In the genomic region with DNA sequence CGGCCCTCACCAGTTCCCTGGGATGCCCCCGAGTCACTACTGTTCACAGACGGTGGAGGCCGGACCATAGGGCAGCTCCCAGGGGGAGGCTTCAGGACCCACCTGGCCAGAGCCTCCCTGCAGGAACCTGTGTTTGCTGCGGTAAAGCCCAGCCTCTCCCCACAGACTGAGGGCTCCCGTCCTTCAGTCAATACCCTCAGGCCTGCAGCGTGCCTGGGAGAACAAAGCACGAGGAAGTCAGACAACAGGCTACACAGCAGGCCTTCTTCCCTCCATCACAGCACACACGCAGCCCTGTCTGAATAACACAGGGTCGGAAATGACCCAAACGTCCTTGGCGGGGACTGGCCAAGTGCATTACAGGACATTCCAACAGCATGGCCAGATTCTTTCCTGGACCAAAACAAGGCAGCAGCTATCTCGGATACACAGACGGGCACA, we compare ENCODE assay signal across 27 cellular contexts. TPM values are rescaled to one million over a fixed set of nuclear protein-coding genes. Genes with fewer than 3 reads are reported as not detected.
A peak's percentile ranks its signal among the peaks of the same experiment; 100 is the strongest.
DNase-seq lines count a peak whose midpoint lies in the region; ATAC-seq and TF ChIP-seq lines count a peak whose summit lies in the region.
"Had no signal": no experiment of that assay in that cellular context is flagged by ENCODE, and none has a peak within 500 bp of the region (broad histone marks: within the 10 kb centered on the region; RNA-seq: fewer than 3 reads in every experiment).

No MANE protein-coding gene starts in this region.

- no TSS peak for BruUV-seq in OCI-LY7 (replicated peaks; lab: Mats Ljungman, UMichigan)

- no peaks in the 10 kb centered on the region for H3K9me3 Mint-ChIP-seq in chondrocyte (ENCODE audit: low read depth)
- H3K9me3 Mint-ChIP-seq in neural progenitor cell = peaks cover 6% of the 10 kb centered on the region
- H3K9me3 Mint-ChIP-seq in T-cell = no peaks in the 10 kb centered on the region
- H3K9me3 Mint-ChIP-seq: activated CD4-positive, alpha-beta memory T cell treated with anti-CD3 and anti-CD28 coated beads, Interleukin-2, amount 10 ng/mL, durations not matched to agents 7 days and 5 days; activated naive CD4-positive, alpha-beta T cell treated with anti-CD3 and anti-CD28 coated beads, Interleukin-2, amount 50 U/mL, for 72 hours; activated T-helper 17 cell treated with anti-CD3 and anti-CD28 coated beads, Interleukin-2, amount 50 U/mL, for 72 hours; effector memory CD8-positive, alpha-beta T cell had no signal

- H3K27ac Mint-ChIP-seq in chondrocyte (ENCODE audit: unreplicated experiment) (peak overlapping the region; percentile 54), neural progenitor cell (no peak overlapping the region), T-cell (no peak overlapping the region)
- H3K27ac Mint-ChIP-seq: activated CD4-positive, alpha-beta memory T cell treated with anti-CD3 and anti-CD28 coated beads, Interleukin-2, amount 10 ng/mL, durations not matched to agents 7 days and 5 days; activated T-helper 17 cell treated with anti-CD3 and anti-CD28 coated beads, Interleukin-2, amount 50 U/mL, for 72 hours; effector memory CD8-positive, alpha-beta T cell had no signal

- intact Hi-C loops in right cardiac atrium (cut with DNase I) = no loop called here
- intact Hi-C loops in gastrocnemius medialis (cut with DNase I; ENCODE audit: low total_unique reads) = no loop called here
- intact Hi-C loops in OCI-LY7 (cut with micrococcal nuclease; ENCODE audit: unreplicated experiment) = no loop called here

- POLR2A ChIA-PET in T-cell (lab: Charles Lee) (no interaction called here), OCI-LY7 (lab: Charles Lee) (no interaction called here)

- H2AFZ ChIP-seq in neural progenitor cell (replicated peaks) (no peak overlapping the region), OCI-LY7 (ENCODE audit: low read length) (no peak overlapping the region)

- H3F3A ChIP-seq in neural progenitor cell (ENCODE audit: low read depth) = no peaks in the 10 kb centered on the region

- H3K27me3 Mint-ChIP-seq in chondrocyte (ENCODE audit: low read depth) (peaks cover 18% of the 10 kb centered on the region), neural progenitor cell (ENCODE audit: insufficient read depth, low read depth) (peaks cover 2% of the 10 kb centered on the region), T-cell (peaks cover 18 to 39% of the 10 kb centered on the region in 2 donors)

- H3K36me3 ChIP-seq in HUES6 (ENCODE audit: control insufficient read depth, insufficient read depth, low read length) = no peaks in the 10 kb centered on the region
- no peaks in the 10 kb centered on the region for H3K36me3 ChIP-seq in neural progenitor cell
- no peaks in the 10 kb centered on the region for H3K36me3 ChIP-seq in gastrocnemius medialis
- H3K36me3 ChIP-seq in OCI-LY7 (ENCODE audit: insufficient read depth, low read length) = no peaks in the 10 kb centered on the region
- H3K36me3 ChIP-seq: esophagus muscularis mucosa, SJSA1 had no signal

- H3K27me3 ChIP-seq in HUES6 (ENCODE audit: control insufficient read depth, insufficient read depth, low read length) = no peaks in the 10 kb centered on the region
- H3K27me3 ChIP-seq in right cardiac atrium (ENCODE audit: control insufficient read depth, insufficient read depth) = no peaks in the 10 kb centered on the region
- peaks cover 73% of the 10 kb centered on the region for H3K27me3 ChIP-seq in neural progenitor cell
- H3K27me3 ChIP-seq in gastrocnemius medialis = no peaks in the 10 kb centered on the region
- H3K27me3 ChIP-seq: SJSA1 had no signal

- in situ Hi-C loops in gastrocnemius medialis (cut with MboI; ENCODE audit: low sequenced_read_pairs in 4 of 4) = loop anchor here in 1 of 4 donors (10.0 kb wide), 1 partner anchor 271 kb away; no protein-coding TSS in a partner anchor

- H3K4me1 Mint-ChIP-seq in chondrocyte (ENCODE audit: low read depth) (no peaks in the 10 kb centered on the region), neural progenitor cell (peaks cover 34% of the 10 kb centered on the region), T-cell (no peaks in the 10 kb centered on the region)
- H3K4me1 Mint-ChIP-seq: activated CD4-positive, alpha-beta memory T cell treated with anti-CD3 and anti-CD28 coated beads, Interleukin-2, amount 10 ng/mL, durations not matched to agents 7 days and 5 days; activated T-helper 17 cell treated with anti-CD3 and anti-CD28 coated beads, Interleukin-2, amount 50 U/mL, for 72 hours had no signal

- peak; percentile 33 to 82 for ATAC-seq in right cardiac atrium
- ATAC-seq in gastrocnemius medialis = no peak
- no peak for ATAC-seq in T-cell (replicated peaks in 1 of 4)
- ATAC-seq: activated naive CD4-positive, alpha-beta T cell treated with anti-CD3 and anti-CD28 coated beads, Interleukin-2, amount 50 U/mL, for 72 hours; activated T-helper 17 cell treated with anti-CD3 and anti-CD28 coated beads, Interleukin-2, amount 50 U/mL, for 72 hours; effector memory CD8-positive, alpha-beta T cell; psoas muscle had no signal

- TF ChIP-seq CTCF in chondrocyte (IDR thresholded peaks at IDR 0.05) = no peak
- TF ChIP-seq CTCF in neural progenitor cell (IDR thresholded peaks at IDR 0.05) = no peak
- no peak for TF ChIP-seq CTCF in gastrocnemius medialis (IDR thresholded peaks at IDR 0.05 in 4 of 5, conservative IDR thresholded peaks at IDR 0.05 in 1 of 5)
- no peak for TF ChIP-seq CTCF in OCI-LY7 (conservative IDR thresholded peaks at IDR 0.05; ENCODE audit: low read length)

- DNase-seq in chondrocyte (ENCODE audit: low spot score) = no peak
- no peak for DNase-seq in right cardiac atrium
- DNase-seq in neural progenitor cell (ENCODE audit: low spot score) = peak; percentile 65
- no peak for DNase-seq in gastrocnemius medialis
- DNase-seq in T-cell = no peak
- no peak for DNase-seq in CD1c-positive myeloid dendritic cell (ENCODE audit: extremely low spot score)
- DNase-seq in OCI-LY7 (ENCODE audit: low spot score) = no peak
- DNase-seq: activated CD4-positive, alpha-beta memory T cell treated with anti-CD3 and anti-CD28 coated beads, Interleukin-2, amount 10 ng/mL, durations not matched to agents 7 days and 5 days; activated CD4-positive, CD25-positive, alpha-beta regulatory T cell treated with anti-CD3 and anti-CD28 coated beads, Interleukin-2, amount 50 U/mL, for 72 hours; activated CD8-positive, alpha-beta memory T cell treated with anti-CD3 and anti-CD28 coated beads, Interleukin-2, amount 50 U/mL, for 48 hours; effector memory CD8-positive, alpha-beta T cell; foreskin melanocyte; GDM1; hippocampal formation; IMR-90; NCI-H187; occipital lobe; psoas muscle; stimulated activated naive CD4-positive, alpha-beta T cell treated with Interleukin-2 at 50 U/mL for 16 hours had no signal

- H3K4me3 Mint-ChIP-seq in chondrocyte (ENCODE audit: unreplicated experiment) (no peak overlapping the region), neural progenitor cell (no peak overlapping the region), T-cell (no peak overlapping the region)
- H3K4me3 Mint-ChIP-seq: activated CD4-positive, alpha-beta memory T cell treated with anti-CD3 and anti-CD28 coated beads, Interleukin-2, amount 10 ng/mL, durations not matched to agents 7 days and 5 days; activated T-helper 17 cell treated with anti-CD3 and anti-CD28 coated beads, Interleukin-2, amount 50 U/mL, for 72 hours; effector memory CD8-positive, alpha-beta T cell had no signal

- H4K20me1 ChIP-seq in neural progenitor cell (ENCODE audit: low read depth) (no peaks in the 10 kb centered on the region), OCI-LY7 (ENCODE audit: insufficient read depth, low read length) (no peaks in the 10 kb centered on the region)

- peak overlapping the region; percentile 33 for H3K9ac ChIP-seq in HUES6 (ENCODE audit: low read length)
- no peak overlapping the region for H3K9ac ChIP-seq in neural progenitor cell

- H3K9me3 ChIP-seq in HUES6 (ENCODE audit: control insufficient read depth, insufficient read depth, low read depth, low read length) = no peaks in the 10 kb centered on the region
- H3K9me3 ChIP-seq in right cardiac atrium (ENCODE audit: control insufficient read depth, low read length) = no peaks in the 10 kb centered on the region
- no peaks in the 10 kb centered on the region for H3K9me3 ChIP-seq in neural progenitor cell (ENCODE audit: low read depth)
- H3K9me3 ChIP-seq in gastrocnemius medialis = no peaks in the 10 kb centered on the region
- H3K9me3 ChIP-seq in OCI-LY7 (ENCODE audit: low read length) = no peaks in the 10 kb centered on the region
- H3K9me3 ChIP-seq: esophagus muscularis mucosa, psoas muscle had no signal

- no peak overlapping the region for H3K4me3 ChIP-seq in HUES6 (ENCODE audit: low read depth, low read length)
- no peak overlapping the region for H3K4me3 ChIP-seq in right cardiac atrium (ENCODE audit: low read length)
- no peak overlapping the region for H3K4me3 ChIP-seq in neural progenitor cell
- no peak overlapping the region for H3K4me3 ChIP-seq in gastrocnemius medialis
- H3K4me3 ChIP-seq in OCI-LY7 (ENCODE audit: low read depth, low read length, poor library complexity, severe bottlenecking) = no peak overlapping the region
- H3K4me3 ChIP-seq: coronary artery, esophagus muscularis mucosa, psoas muscle, SJSA1 had no signal

- H3K4me2 ChIP-seq in neural progenitor cell = no peak overlapping the region
- H3K4me2 ChIP-seq in OCI-LY7 (ENCODE audit: low read length) = no peak overlapping the region

- peaks cover 26% of the 10 kb centered on the region for H3K4me1 ChIP-seq in HUES6 (ENCODE audit: control insufficient read depth, insufficient read depth, low read length)
- no peaks in the 10 kb centered on the region for H3K4me1 ChIP-seq in right cardiac atrium (ENCODE audit: control insufficient read depth, insufficient read depth, low read length)
- no peaks in the 10 kb centered on the region for H3K4me1 ChIP-seq in neural progenitor cell
- H3K4me1 ChIP-seq in gastrocnemius medialis = peaks cover 0 to 5% of the 10 kb centered on the region in 2 donors
- H3K4me1 ChIP-seq in OCI-LY7 (ENCODE audit: insufficient read depth, low read length, poor library complexity, severe bottlenecking) = no peaks in the 10 kb centered on the region
- H3K4me1 ChIP-seq: esophagus muscularis mucosa, SJSA1 had no signal

- H3K36me3 Mint-ChIP-seq in chondrocyte (ENCODE audit: low read depth) = no peaks in the 10 kb centered on the region
- H3K36me3 Mint-ChIP-seq in neural progenitor cell = peaks cover 9% of the 10 kb centered on the region
- no peaks in the 10 kb centered on the region for H3K36me3 Mint-ChIP-seq in T-cell
- H3K36me3 Mint-ChIP-seq: activated naive CD4-positive, alpha-beta T cell treated with anti-CD3 and anti-CD28 coated beads, Interleukin-2, amount 50 U/mL, for 72 hours had no signal

- H3K27ac ChIP-seq in HUES6 (ENCODE audit: low read depth, low read length) = peak overlapping the region; percentile 39; the same call in 1 of the 2 replicates
- no peak overlapping the region for H3K27ac ChIP-seq in right cardiac atrium (ENCODE audit: low read length)
- no peak overlapping the region for H3K27ac ChIP-seq in neural progenitor cell
- no peak overlapping the region for H3K27ac ChIP-seq in gastrocnemius medialis
- no peak overlapping the region for H3K27ac ChIP-seq in OCI-LY7 (ENCODE audit: low read depth, low read length, poor library complexity, severe bottlenecking)
- H3K27ac ChIP-seq: coronary artery, esophagus muscularis mucosa, psoas muscle, SJSA1 had no signal

- H3K9me2 ChIP-seq in OCI-LY7 (ENCODE audit: insufficient read depth, low read length) = no peaks in the 10 kb centered on the region

- WGBS in right cardiac atrium = 66% methylated on average over 14 of the region's 14 CpGs

- no peak for TF ChIP-seq POLR2A in gastrocnemius medialis (IDR thresholded peaks at IDR 0.05)

- CTCF ChIA-PET in T-cell (lab: Charles Lee) = no interaction called here
- CTCF ChIA-PET in OCI-LY7 (lab: Charles Lee; ENCODE audit: unreplicated experiment) = no interaction called here

- H3K79me2 ChIP-seq in neural progenitor cell (ENCODE audit: low read depth) = no peaks in the 10 kb centered on the region
- no peaks in the 10 kb centered on the region for H3K79me2 ChIP-seq in OCI-LY7 (ENCODE audit: insufficient read depth, low read depth, low read length)

RNA-seq across cellular contexts. Expression of a gene that starts 34.4 kb away (rescaled TPM):
- total RNA-seq in chondrocyte = 0.12 to 0.15 TPM in 2 of 3 replicates, not detected in the other
- 10 to 100 TPM in 2 of 4 donors, 1 to 10 TPM in 2; 5.5 to 13.6 (median 8.8) TPM for total RNA-seq in right cardiac atrium
- polyA plus RNA-seq in right cardiac atrium = 2.5 TPM
- total RNA-seq in neural progenitor cell (ENCODE audit: low replicate concordance) = 1.3 TPM in 1 of 2 replicates, not detected in the other
- 1 to 10 TPM in 1 of 4 donors, under 1 TPM in 2, not detected in 1; 0.62 to 1.1 (median 0.97) TPM for total RNA-seq in gastrocnemius medialis
- under 1 TPM in 2 of 5 donors, not detected in 3; 0.07 to 0.13 TPM for total RNA-seq in T-cell
- total RNA-seq in OCI-LY7 (2014; rRNA removed; shearing (Covaris generic)) = not detected in 2 replicates
- 0.53 TPM in 1 of 2 replicates, not detected in the other for total RNA-seq in OCI-LY7 (2022)
- total RNA-seq: IMR-90; SJSA1; T-helper 1 cell treated with Interleukin-12 subunit alpha and Interleukin-12 subunit beta and Interleukin-4 antibody, amounts not matched to agents 30 ng/mL and 1 ng/mL, for 36 hours had no signal
- polyA plus RNA-seq: BJ, IMR-90 had no signal

Comparison
In these comparisons a context has a peak if more than half of its experiments do, and no peak if none do; other contexts are left out.
1. ATAC-seq: peak in right cardiac atrium (2 of 2); none in gastrocnemius medialis (0 of 2) and T-cell (0 of 4).